ENCODE assay signal across 10 cellular contexts in the genomic region with DNA sequence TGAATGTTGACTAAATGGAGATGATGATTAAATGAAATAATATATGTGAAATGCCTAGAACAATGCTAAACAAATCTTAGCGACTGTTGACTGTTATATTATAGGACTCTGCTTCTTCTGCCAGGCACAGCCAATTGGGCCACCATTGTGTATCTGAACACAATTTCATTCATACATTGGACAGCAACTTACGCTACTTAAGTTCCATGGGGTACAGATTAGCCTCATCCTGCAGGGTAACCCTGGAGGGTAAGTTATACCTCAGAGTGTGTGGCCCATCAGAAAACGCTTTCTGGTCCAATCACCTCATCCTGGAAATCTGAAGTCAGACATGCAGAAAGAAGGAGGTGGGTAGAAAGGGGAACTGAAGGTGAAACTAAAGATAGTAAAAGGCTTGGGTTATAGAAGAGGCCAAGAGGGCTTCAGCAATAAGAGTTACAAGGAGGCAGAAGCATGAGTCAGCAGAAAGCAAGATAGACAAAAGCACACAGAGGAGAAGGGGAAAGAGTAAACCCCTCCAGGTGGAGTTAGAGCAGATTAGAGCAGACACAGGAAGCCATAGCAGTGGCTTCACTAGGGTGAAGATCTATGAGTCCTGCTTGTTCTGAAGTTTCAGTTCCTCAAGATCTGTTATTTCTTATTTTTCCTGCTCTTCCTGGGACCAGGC.
DNase-seq lines count a peak whose midpoint lies in the region; ATAC-seq and TF ChIP-seq lines count a peak whose summit lies in the region.
"Had no signal": no experiment of that assay in that cellular context is flagged by ENCODE, and none has a peak within 500 bp of the region (broad histone marks: within the 10 kb centered on the region; RNA-seq: fewer than 3 reads in every experiment).

No MANE protein-coding gene starts in this region.

- no peaks in the 10 kb centered on the region for H3K36me3 Mint-ChIP-seq in CD8-positive, alpha-beta memory T cell

- DNase-seq in RPMI8226 (peak; percentile 95), transverse colon (no peak), amniotic stem cell (lab: John Stamatoyannopoulos, UW) (no peak), DMS79 treated with DMSO at 0.1 percent for 48 hours (lab: John Stamatoyannopoulos, UW) (no peak)
- no peak for DNase-seq in CD8-positive, alpha-beta memory T cell
- DNase-seq: KG1 had no signal

- H3K9me3 Mint-ChIP-seq in CD8-positive, alpha-beta memory T cell = peaks cover 0 to 4% (median 0%) of the 10 kb centered on the region in 5 donors

- H3K4me1 Mint-ChIP-seq in CD8-positive, alpha-beta memory T cell = no peaks in the 10 kb centered on the region

- H3K4me3 Mint-ChIP-seq in CD8-positive, alpha-beta memory T cell = no peak overlapping the region

- H3K27me3 Mint-ChIP-seq in CD8-positive, alpha-beta memory T cell = no peaks in the 10 kb centered on the region

- no peak overlapping the region for H3K27ac ChIP-seq in transverse colon
- no peak overlapping the region for H3K27ac ChIP-seq in CD8-positive, alpha-beta memory T cell (ENCODE audit: low read depth, low read length)
- H3K27ac ChIP-seq: neutrophil had no signal

- intact Hi-C loops in transverse colon (cut with DNase I; ENCODE audit: low total_unique reads) = no loop called here

- ATAC-seq in GM18508 (IDR thresholded peaks at IDR 0.05; ENCODE audit: insufficient read depth, unreplicated experiment) (peak; percentile 94), GM21423 (IDR thresholded peaks at IDR 0.05; ENCODE audit: unreplicated experiment) (peak; percentile 93), HG03135 (IDR thresholded peaks at IDR 0.05; ENCODE audit: unreplicated experiment) (peak; percentile 94)

- H3K27ac Mint-ChIP-seq in CD8-positive, alpha-beta memory T cell = no peak overlapping the region

- H3K9me3 ChIP-seq in transverse colon = no peaks in the 10 kb centered on the region
- no peaks in the 10 kb centered on the region for H3K9me3 ChIP-seq in CD8-positive, alpha-beta memory T cell (ENCODE audit: low read length)
- H3K9me3 ChIP-seq: neutrophil had no signal

- no peak for TF ChIP-seq POLR2A in transverse colon (IDR thresholded peaks at IDR 0.05)

- no peak overlapping the region for H3K4me3 ChIP-seq in transverse colon
- no peak overlapping the region for H3K4me3 ChIP-seq in CD8-positive, alpha-beta memory T cell (ENCODE audit: low read length)

- H3K27me3 ChIP-seq in transverse colon = no peaks in the 10 kb centered on the region
- no peaks in the 10 kb centered on the region for H3K27me3 ChIP-seq in CD8-positive, alpha-beta memory T cell (ENCODE audit: insufficient read depth, low read length, poor library complexity, severe bottlenecking)
- H3K27me3 ChIP-seq: neutrophil had no signal

- TF ChIP-seq EP300 in transverse colon (IDR thresholded peaks at IDR 0.05; ENCODE audit: low read depth) = no peak

- POLR2A ChIA-PET in CD8-positive, alpha-beta memory T cell (lab: Charles Lee) = no interaction called here

- CTCF ChIA-PET in CD8-positive, alpha-beta memory T cell (lab: Charles Lee) = no interaction called here

- H3K36me3 ChIP-seq in transverse colon = no peaks in the 10 kb centered on the region
- no peaks in the 10 kb centered on the region for H3K36me3 ChIP-seq in CD8-positive, alpha-beta memory T cell (ENCODE audit: insufficient read depth, low read length)
- H3K36me3 ChIP-seq: neutrophil had no signal

- in situ Hi-C loops in transverse colon (cut with MboI; ENCODE audit: low pct_ligation_motif_present in 1 of 4, low pct_unique_long_range_greater_than_20kb in 1 of 4, low sequenced_read_pairs in 3 of 4) = no loop called here

- WGBS in transverse colon (ENCODE audit: low coverage in 1 of 2), 2 donors = 80 to 88% methylated on average over 1 to 3 of the region's 3 CpGs

- TF ChIP-seq CTCF in transverse colon (IDR thresholded peaks at IDR 0.05) = no peak

- H3K4me1 ChIP-seq in transverse colon = peaks cover 0 to 17% (median 4%) of the 10 kb centered on the region in 4 donors
- no peaks in the 10 kb centered on the region for H3K4me1 ChIP-seq in CD8-positive, alpha-beta memory T cell (ENCODE audit: insufficient read depth, low read length)
